Comparison of ENCODE assay signal across 31 cellular contexts in genomic region chr5:172825610-172826204, GRCh38.
"Had no signal": no experiment of that assay in that cellular context is flagged by ENCODE, and none has a peak within 500 bp of the region (broad histone marks: within the 10 kb centered on the region; RNA-seq: fewer than 3 reads in every experiment).

No MANE protein-coding gene starts in this region.

- ATAC-seq: activated CD8-positive, alpha-beta T cell treated with anti-CD3 and anti-CD28 coated beads for 36 hours; activated naive CD4-positive, alpha-beta T cell treated with anti-CD3 and anti-CD28 coated beads, Interleukin-2, amount 50 U/mL, for 72 hours; activated T-cell treated with anti-CD3 and anti-CD28 coated beads, Interleukin-2, amount 50 U/mL, for 4 hours; activated T-cell treated with anti-CD3 and anti-CD28 coated beads, Interleukin-2, amount 50 U/mL, for 72 hours; activated T-helper 17 cell treated with anti-CD3 and anti-CD28 coated beads, Interleukin-2, amount 50 U/mL, for 72 hours; body of pancreas had no signal

- DNase-seq: activated B cell treated with CpG ODN at 0.5 μM for 24 hours; activated CD4-positive, alpha-beta memory T cell treated with anti-CD3 and anti-CD28 coated beads for 36 hours; activated CD4-positive, alpha-beta T cell treated with anti-CD3 and anti-CD28 coated beads for 4 hours; activated CD4-positive, alpha-beta T cell treated with anti-CD3 and anti-CD28 coated beads, Interleukin-2, amount 10 ng/mL, durations not matched to agents 24 days and 14 days; activated CD4-positive, alpha-beta T cell treated with anti-CD3 and anti-CD28 coated beads, Interleukin-2, amount 50 U/mL, for 1 hour; activated CD4-positive, alpha-beta T cell treated with anti-CD3 and anti-CD28 coated beads, Interleukin-2, amount 50 U/mL, for 4 hours; activated CD4-positive, CD25-positive, alpha-beta regulatory T cell treated with anti-CD3 and anti-CD28 coated beads, Interleukin-2, amount 50 U/mL, for 72 hours; activated CD8-positive, alpha-beta memory T cell treated with anti-CD3 and anti-CD28 coated beads, Interleukin-2, amount 50 U/mL, for 4 hours; activated CD8-positive, alpha-beta T cell treated with anti-CD3 and anti-CD28 coated beads for 36 hours; activated effector memory CD4-positive, alpha-beta T cell treated with anti-CD3 and anti-CD28 coated beads, Interleukin-2, amount 50 U/mL, for 16 hours; activated gamma-delta T cell treated with Interleukin-2 at 50 U/mL for 16 hours; activated naive CD4-positive, alpha-beta T cell treated with anti-CD3 and anti-CD28 coated beads, Interleukin-2, amount 10 ng/mL, durations not matched to agents 7 days and 5 days; activated naive CD4-positive, alpha-beta T cell treated with Interleukin-2 at 50 U/mL for 16 hours; activated naive CD8-positive, alpha-beta T cell treated with anti-CD3 and anti-CD28 coated beads for 36 hours; activated T-cell treated with anti-CD3 and anti-CD28 coated beads for 4 hours; activated T-cell treated with anti-CD3 and anti-CD28 coated beads, Interleukin-2, amount 50 U/mL, for 1 hour; activated T-cell treated with anti-CD3 and anti-CD28 coated beads, Interleukin-2, amount 50 U/mL, for 4 hours; activated T-cell treated with anti-CD3 and anti-CD28 coated beads, Interleukin-2, amount 50 U/mL, for 72 hours; adrenal gland; amniotic stem cell; body of pancreas; brain microvascular endothelial cell; central memory CD4-positive, alpha-beta T cell; T-helper 2 cell; T-helper 9 cell had no signal

- FAIRE-seq: astrocyte, TTC549 had no signal

- H3K4me1 ChIP-seq: adrenal gland, body of pancreas, breast epithelium had no signal

- H3K4me3 ChIP-seq: adrenal gland, body of pancreas, breast epithelium had no signal

- H3K27me3 ChIP-seq: adrenal gland, body of pancreas, brain microvascular endothelial cell, breast epithelium had no signal

- H3K27ac ChIP-seq: adrenal gland, body of pancreas, brain microvascular endothelial cell, breast epithelium, VCaP had no signal

- H3K36me3 ChIP-seq: adrenal gland, brain microvascular endothelial cell, breast epithelium had no signal
